Comparison of ENCODE assay signal across 8 cellular contexts in genomic region chr4:122576261-122577188, GRCh38. TPM values are rescaled to one million over a fixed set of nuclear protein-coding genes. Genes with fewer than 3 reads are reported as not detected.
DNase-seq lines count a peak whose midpoint lies in the region; ATAC-seq and TF ChIP-seq lines count a peak whose summit lies in the region.

No MANE protein-coding gene starts in this region.

- no peaks in the 10 kb centered on the region for H3K36me3 ChIP-seq in mucosa of descending colon (ENCODE audit: low read depth)
- H3K36me3 ChIP-seq in gastrocnemius medialis, result no peaks in the 10 kb centered on the region

- H3K27me3 ChIP-seq in gastrocnemius medialis, result no peaks in the 10 kb centered on the region

- H3K27ac ChIP-seq in coronary artery, result no peak overlapping the region
- H3K27ac ChIP-seq in gastrocnemius medialis, result no peak overlapping the region

- in situ Hi-C loops in gastrocnemius medialis (cut with MboI; ENCODE audit: low sequenced_read_pairs in 4 of 4), result no loop called here

- H3K4me1 ChIP-seq in mucosa of descending colon (ENCODE audit: low read depth) (no peaks in the 10 kb centered on the region), gastrocnemius medialis (no peaks in the 10 kb centered on the region)

- H3K9me3 ChIP-seq in mucosa of descending colon, result no peaks in the 10 kb centered on the region
- H3K9me3 ChIP-seq in gastrocnemius medialis, result no peaks in the 10 kb centered on the region

- ATAC-seq in HG03565 (IDR thresholded peaks at IDR 0.05; ENCODE audit: unreplicated experiment) (peak; percentile 59), mucosa of descending colon (peak; percentile 38), gastrocnemius medialis (no peak)

- peak; percentile 56 for TF ChIP-seq CTCF in AG09319 (IDR thresholded peaks at IDR 0.05; ENCODE audit: low read depth, low read length)
- TF ChIP-seq CTCF in GM12865 (IDR thresholded peaks at IDR 0.05; ENCODE audit: insufficient read depth, low read depth, low read length, missing control alignments), result peak; percentile 42
- TF ChIP-seq CTCF in coronary artery (IDR thresholded peaks at IDR 0.05), result peak; percentile 20
- TF ChIP-seq CTCF in mucosa of descending colon (IDR thresholded peaks at IDR 0.05), result no peak
- no peak for TF ChIP-seq CTCF in gastrocnemius medialis (IDR thresholded peaks at IDR 0.05 in 4 of 5, conservative IDR thresholded peaks at IDR 0.05 in 1 of 5)

- H3K4me3 ChIP-seq in GM12865 (ENCODE audit: low read depth, low read length), result no peak overlapping the region
- no peak overlapping the region for H3K4me3 ChIP-seq in coronary artery
- H3K4me3 ChIP-seq in mucosa of descending colon, result no peak overlapping the region
- no peak overlapping the region for H3K4me3 ChIP-seq in gastrocnemius medialis

- intact Hi-C loops in mucosa of descending colon (cut with DNase I, micrococcal nuclease), result no loop called here
- intact Hi-C loops in gastrocnemius medialis (cut with DNase I; ENCODE audit: low total_unique reads), result no loop called here

- DNase-seq in AG09319 (ENCODE audit: extremely low read depth, low read depth) (peak; percentile 11), GM12865 (ENCODE audit: low read depth) (peak; percentile 54), RKO (ENCODE audit: low spot score) (peak; percentile 66), coronary artery (ENCODE audit: low spot score) (no peak), mucosa of descending colon (peak in 1 of 3 donors; percentile 29), gastrocnemius medialis (no peak)
- DNase-seq in activated CD8-positive, alpha-beta memory T cell treated with anti-CD3 and anti-CD28 coated beads for 24 hours, result no peak

- TF ChIP-seq POLR2A in gastrocnemius medialis (IDR thresholded peaks at IDR 0.05), result no peak

RNA-seq across cellular contexts. Expression of gene IL21, which starts 44.3 kb away (rescaled TPM):
- not detected for total RNA-seq in mucosa of descending colon
- not detected for total RNA-seq in gastrocnemius medialis

Comparison
In these comparisons a context has a peak if more than half of its experiments do, and no peak if none do; other contexts are left out.
1. DNase-seq: peak in AG09319 (single experiment), GM12865 (single experiment) and RKO (single experiment); none in coronary artery (single experiment), gastrocnemius medialis (0 of 2) and activated CD8-positive, alpha-beta memory T cell treated with anti-CD3 and anti-CD28 coated beads for 24 hours (single experiment).
2. CTCF ChIP-seq: peak in AG09319 (single experiment), GM12865 (single experiment) and coronary artery (single experiment); none in mucosa of descending colon (single experiment) and gastrocnemius medialis (0 of 5).
3. ATAC-seq: peak in HG03565 (single experiment) and mucosa of descending colon (single experiment); none in gastrocnemius medialis (0 of 2).